ENCODE assay signal across 12 cellular contexts in the genomic region with DNA sequence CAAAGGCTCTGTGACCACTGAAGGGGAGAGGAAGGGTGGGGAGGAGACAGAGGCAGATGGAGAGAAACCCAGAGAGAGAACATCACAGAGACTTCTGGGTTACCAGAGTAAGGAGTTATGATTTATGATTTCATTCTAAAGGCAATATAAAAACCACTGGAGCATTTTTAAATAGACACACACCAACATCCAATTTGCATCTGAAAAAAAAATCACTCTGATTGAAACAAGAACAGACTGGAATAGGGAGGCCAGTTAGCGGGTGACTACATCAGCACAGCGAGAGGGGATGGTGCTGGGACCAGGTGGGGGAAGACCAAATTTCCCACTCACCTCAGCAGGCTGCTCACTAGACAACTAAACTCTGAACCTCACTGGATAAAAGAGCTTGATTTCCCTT.
A peak's percentile ranks its signal among the peaks of the same experiment; 100 is the strongest.
DNase-seq lines count a peak whose midpoint lies in the region; ATAC-seq and TF ChIP-seq lines count a peak whose summit lies in the region.
"Had no signal": no experiment of that assay in that cellular context is flagged by ENCODE, and none has a peak within 500 bp of the region (broad histone marks: within the 10 kb centered on the region; RNA-seq: fewer than 3 reads in every experiment).

No MANE protein-coding gene starts in this region.

- H3K4me1 Mint-ChIP-seq in brain (peaks cover 40% of the 10 kb centered on the region), nephron progenitor cell (peaks cover 14% of the 10 kb centered on the region)
- H3K4me1 Mint-ChIP-seq in CD4-positive, alpha-beta T cell (ENCODE audit: low read depth): no peaks in the 10 kb centered on the region

- peak overlapping the region; percentile 6 to 96 (median 71) for H3K27ac Mint-ChIP-seq in brain
- H3K27ac Mint-ChIP-seq in nephron progenitor cell: peak overlapping the region; percentile 79
- H3K27ac Mint-ChIP-seq in CD4-positive, alpha-beta T cell: no peak overlapping the region

- POLR2A ChIA-PET in CD4-positive, alpha-beta T cell (lab: Charles Lee): no interaction called here

- ATAC-seq in HG02938 (IDR thresholded peaks at IDR 0.05; ENCODE audit: unreplicated experiment): no peak
- ATAC-seq in CD4-positive, alpha-beta T cell (ENCODE audit: poor library complexity): no peak

- no peaks in the 10 kb centered on the region for H3K9me3 ChIP-seq in CD4-positive, alpha-beta T cell (ENCODE audit: control insufficient read depth, low read length)

- TF ChIP-seq CTCF in brain (conservative IDR thresholded peaks at IDR 0.05) (no peak), nephron progenitor cell (IDR thresholded peaks at IDR 0.05) (no peak)
- no peak for TF ChIP-seq CTCF in CD4-positive, alpha-beta T cell (IDR thresholded peaks at IDR 0.05)

- H3K4me3 Mint-ChIP-seq in brain (peak overlapping the region in 1 of 5 experiments; percentile 26), nephron progenitor cell (no peak overlapping the region)
- H3K4me3 Mint-ChIP-seq in CD4-positive, alpha-beta T cell: no peak overlapping the region

- no peak overlapping the region for H3K27ac ChIP-seq in CD4-positive, alpha-beta T cell (ENCODE audit: low read depth, low read length)

- peaks cover 82% of the 10 kb centered on the region for H3K36me3 Mint-ChIP-seq in brain
- H3K36me3 Mint-ChIP-seq in nephron progenitor cell (ENCODE audit: low read depth): peaks cover 75% of the 10 kb centered on the region
- peaks cover 24% of the 10 kb centered on the region for H3K36me3 Mint-ChIP-seq in CD4-positive, alpha-beta T cell (ENCODE audit: low read depth)

- H3K27me3 ChIP-seq in CD4-positive, alpha-beta T cell (ENCODE audit: control insufficient read depth, insufficient read depth, low read length): no peaks in the 10 kb centered on the region

- peak; percentile 14 for DNase-seq in DMS153 treated with DMSO at 0.1 percent for 48 hours (lab: John Stamatoyannopoulos, UW; ENCODE audit: unreplicated experiment)
- DNase-seq in DMS153 (lab: John Stamatoyannopoulos, UW): no peak
- DNase-seq in NAMALWA (ENCODE audit: low spot score): peak; percentile 44
- DNase-seq in nephron progenitor cell: no peak
- no peak for DNase-seq in CD4-positive, alpha-beta T cell
- no peak for DNase-seq in mucosa of gallbladder (ENCODE audit: low spot score)
- DNase-seq: 8988T; activated CD4-positive, alpha-beta T cell treated with anti-CD3 and anti-CD28 coated beads, Interleukin-2, amount 50 U/mL, for 48 hours; NCI-H1048; stimulated activated naive CD4-positive, alpha-beta T cell had no signal

- intact Hi-C loops in CD4-positive, alpha-beta T cell (cut with DNase I, micrococcal nuclease): no loop called here

- CTCF ChIA-PET in CD4-positive, alpha-beta T cell (lab: Charles Lee): no interaction called here

- H3K27me3 Mint-ChIP-seq in brain (no peaks in the 10 kb centered on the region), nephron progenitor cell (ENCODE audit: low read depth, poor library complexity) (peaks cover 8% of the 10 kb centered on the region)
- no peaks in the 10 kb centered on the region for H3K27me3 Mint-ChIP-seq in CD4-positive, alpha-beta T cell

- H3K9me3 Mint-ChIP-seq in brain (peaks cover 12 to 46% (median 33%) of the 10 kb centered on the region in 5 experiments), nephron progenitor cell (peaks cover 34% of the 10 kb centered on the region)
- H3K9me3 Mint-ChIP-seq in CD4-positive, alpha-beta T cell: peaks cover 2% of the 10 kb centered on the region

Comparison
In these comparisons a context has a peak if more than half of its experiments do, and no peak if none do; other contexts are left out.
1. DNase-seq: peak in DMS153 treated with DMSO at 0.1 percent for 48 hours (single experiment) and NAMALWA (single experiment); none in DMS153 (single experiment), nephron progenitor cell (single experiment), CD4-positive, alpha-beta T cell (0 of 10) and mucosa of gallbladder (single experiment).